ENCODE assay signal across 13 cellular contexts in the genomic region with DNA sequence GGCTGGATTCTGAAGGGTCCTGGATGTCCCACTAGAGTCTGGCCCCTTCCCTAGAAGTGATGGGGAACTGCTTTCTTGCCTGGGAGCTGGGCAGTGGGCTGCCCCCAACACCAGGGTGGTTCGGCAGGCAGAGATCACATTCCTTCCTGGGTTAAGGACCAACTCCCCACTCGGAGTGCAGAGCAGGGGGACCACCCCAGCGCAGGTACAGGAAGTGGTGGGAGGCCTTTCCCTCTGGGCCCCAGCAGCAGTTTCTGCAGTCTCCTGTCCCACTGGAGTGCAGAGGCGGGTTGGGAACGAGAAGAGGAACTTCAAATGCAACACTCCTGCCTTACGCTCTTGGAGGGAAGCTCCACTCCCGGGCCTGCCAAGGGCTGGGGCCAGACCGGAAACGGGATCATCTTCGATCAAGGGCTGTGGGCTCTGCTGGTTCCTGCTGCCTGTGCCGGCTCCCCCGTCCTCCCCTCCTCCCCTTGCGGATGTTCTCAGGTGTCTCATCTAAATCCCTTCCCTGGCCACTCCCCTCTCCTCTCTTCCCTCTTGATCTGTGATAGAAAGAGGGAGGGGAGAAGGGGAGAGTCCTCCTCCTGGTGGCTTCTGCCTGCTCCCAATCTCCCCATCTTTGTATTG. TPM values are rescaled to one million over a fixed set of nuclear protein-coding genes. Genes with fewer than 3 reads are reported as not detected.
DNase-seq lines count a peak whose midpoint lies in the region; ATAC-seq and TF ChIP-seq lines count a peak whose summit lies in the region.
"Had no signal": no experiment of that assay in that cellular context is flagged by ENCODE, and none has a peak within 500 bp of the region (broad histone marks: within the 10 kb centered on the region; RNA-seq: fewer than 3 reads in every experiment).

No MANE protein-coding gene starts in this region.

- H3K27ac Mint-ChIP-seq in activated T-cell treated with anti-CD3 and anti-CD28 coated beads, Interleukin-2, amount 50 U/mL, for 24 hours = no peak overlapping the region
- H3K27ac Mint-ChIP-seq: activated T-helper 1 cell treated with anti-CD3 and anti-CD28 coated beads, Interleukin-12 subunit alpha, Interleukin-12 subunit beta, Interleukin-2, Interleukin-4 antibody, amounts not matched to agents 30 ng/mL and 10 ng/mL and 1 ng/mL, durations not matched to agents 14 hours and 24 hours and 36 hours; HFFc6 had no signal

- H3K4me3 ChIP-seq in heart left ventricle = no peak overlapping the region
- peak overlapping the region; percentile 10 for H3K4me3 ChIP-seq in NT2/D1 (ENCODE audit: insufficient read length, low read depth)
- H3K4me3 ChIP-seq in iPS-18c (ENCODE audit: insufficient read depth, low read depth, low read length) = peak overlapping the region; percentile 28; the same call in 1 of the 2 replicates
- H3K4me3 ChIP-seq: Peyer's patch had no signal

- peaks cover 61% of the 10 kb centered on the region for H3K27me3 Mint-ChIP-seq in activated T-cell treated with anti-CD3 and anti-CD28 coated beads, Interleukin-2, amount 50 U/mL, for 24 hours

- H3K27me3 ChIP-seq in heart left ventricle (peaks cover 4 to 72% (median 23%) of the 10 kb centered on the region in 9 donors), NT2/D1 (ENCODE audit: insufficient read depth, insufficient read length) (peaks cover 3% of the 10 kb centered on the region)
- H3K27me3 ChIP-seq: Peyer's patch had no signal

- H3K4me1 ChIP-seq in heart left ventricle (peaks cover 0 to 11% (median 0%) of the 10 kb centered on the region in 12 donors), NT2/D1 (ENCODE audit: insufficient read depth, insufficient read length) (peaks cover 26% of the 10 kb centered on the region)
- H3K4me1 ChIP-seq: Peyer's patch had no signal

- TF ChIP-seq CTCF in heart left ventricle (IDR thresholded peaks at IDR 0.05) = no peak

- H3K36me3 Mint-ChIP-seq in activated T-cell treated with anti-CD3 and anti-CD28 coated beads, Interleukin-2, amount 50 U/mL, for 24 hours (ENCODE audit: low read depth) = no peaks in the 10 kb centered on the region

- 19 to 35% (median 25%) methylated on average over 11 to 13 of the region's 13 CpGs for WGBS in heart left ventricle, 4 donors

- H3K36me3 ChIP-seq in heart left ventricle (no peaks in the 10 kb centered on the region), NT2/D1 (ENCODE audit: insufficient read depth, insufficient read length, low read length) (no peaks in the 10 kb centered on the region)
- H3K36me3 ChIP-seq: Peyer's patch had no signal

- intact Hi-C loops in left ventricle myocardium superior (cut with micrococcal nuclease) = no loop called here
- intact Hi-C loops in heart left ventricle (cut with DNase I) = no loop called here

- no peak overlapping the region for H3K27ac ChIP-seq in heart left ventricle
- H3K27ac ChIP-seq: Peyer's patch had no signal

- DNase-seq in left ventricle myocardium superior = peak; percentile 39
- no peak for DNase-seq in heart left ventricle
- DNase-seq in NT2/D1 (ENCODE audit: low read depth, low spot score) = peak; percentile 76
- no peak for DNase-seq in activated T-cell treated with anti-CD3 and anti-CD28 coated beads, Interleukin-2, amount 50 U/mL, for 24 hours
- DNase-seq in OCI-M2 (lab: John Stamatoyannopoulos, UW; ENCODE audit: unreplicated experiment) = no peak
- DNase-seq: HFFc6, nucleus accumbens, Peyer's patch had no signal

- no peak for ATAC-seq in left ventricle myocardium superior
- ATAC-seq in heart left ventricle = no peak
- no peak for ATAC-seq in GM19463 (IDR thresholded peaks at IDR 0.05; ENCODE audit: unreplicated experiment)
- no peak for ATAC-seq in GM18867 (IDR thresholded peaks at IDR 0.05; ENCODE audit: unreplicated experiment)
- ATAC-seq: esophagus mucosa had no signal

- TF ChIP-seq POLR2A in heart left ventricle (IDR thresholded peaks at IDR 0.05) = no peak

- H3K9me3 ChIP-seq in heart left ventricle = no peaks in the 10 kb centered on the region
- no peaks in the 10 kb centered on the region for H3K9me3 ChIP-seq in NT2/D1 (ENCODE audit: insufficient read depth, low read length)
- no peaks in the 10 kb centered on the region for H3K9me3 ChIP-seq in iPS-18c (ENCODE audit: control insufficient read depth, insufficient read depth, low read length)
- H3K9me3 ChIP-seq: Peyer's patch had no signal

- peak overlapping the region; percentile 52 for H3K9ac ChIP-seq in NT2/D1 (ENCODE audit: insufficient read length, low read depth)

- peaks cover 6% of the 10 kb centered on the region for H3K4me1 Mint-ChIP-seq in activated T-cell treated with anti-CD3 and anti-CD28 coated beads, Interleukin-2, amount 50 U/mL, for 24 hours (ENCODE audit: low read depth)

- no peaks in the 10 kb centered on the region for H3K9me3 Mint-ChIP-seq in activated T-cell treated with anti-CD3 and anti-CD28 coated beads, Interleukin-2, amount 50 U/mL, for 24 hours
- H3K9me3 Mint-ChIP-seq: activated T-helper 1 cell treated with anti-CD3 and anti-CD28 coated beads, Interleukin-12 subunit alpha, Interleukin-12 subunit beta, Interleukin-2, Interleukin-4 antibody, amounts not matched to agents 30 ng/mL and 10 ng/mL and 1 ng/mL, durations not matched to agents 14 hours and 24 hours and 36 hours; HFFc6 had no signal

- H3K4me3 Mint-ChIP-seq in activated T-cell treated with anti-CD3 and anti-CD28 coated beads, Interleukin-2, amount 50 U/mL, for 24 hours = no peak overlapping the region
- H3K4me3 Mint-ChIP-seq: activated T-helper 1 cell treated with anti-CD3 and anti-CD28 coated beads, Interleukin-12 subunit alpha, Interleukin-12 subunit beta, Interleukin-2, Interleukin-4 antibody, amounts not matched to agents 30 ng/mL and 10 ng/mL and 1 ng/mL, durations not matched to agents 14 hours and 24 hours and 36 hours; HFFc6 had no signal

RNA-seq across cellular contexts. Expression of a gene that starts 9.0 kb away (rescaled TPM):
- total RNA-seq in left ventricle myocardium superior = 4.1 TPM
- total RNA-seq in heart left ventricle = 10 to 100 TPM in 5 of 9 donors, 1 to 10 TPM in 4; 2.3 to 16.8 (median 11.3) TPM
- polyA plus RNA-seq in heart left ventricle = 1 to 10 TPM; 4.6 to 5.7 TPM

Comparison
In these comparisons a context has a peak if more than half of its experiments do, and no peak if none do; other contexts are left out.
1. DNase-seq: peak in left ventricle myocardium superior (single experiment) and NT2/D1 (single experiment); none in heart left ventricle (0 of 5), activated T-cell treated with anti-CD3 and anti-CD28 coated beads, Interleukin-2, amount 50 U/mL, for 24 hours (single experiment) and OCI-M2 (single experiment).
2. H3K4me3 ChIP-seq: peak in NT2/D1 (single experiment) and iPS-18c (single experiment); none in heart left ventricle (0 of 12).